26 cellular contexts compared by ENCODE assay signal in genomic region chr1:109826930-109827349, GRCh38.
DNase-seq lines count a peak whose midpoint lies in the region; ATAC-seq, FAIRE-seq and TF ChIP-seq lines count a peak whose summit lies in the region.
"Had no signal": no experiment of that assay in that cellular context is flagged by ENCODE, and none has a peak within 500 bp of the region (broad histone marks: within the 10 kb centered on the region; RNA-seq: fewer than 3 reads in every experiment).

No MANE protein-coding gene starts in this region.

- TF ChIP-seq CTCF in K562 (IDR thresholded peaks at IDR 0.05 in 2 of 3, conservative IDR thresholded peaks at IDR 0.05 in 1 of 3; ENCODE audit: insufficient read depth in 2 of 3, low read depth in 1 of 3, low read length in 3 of 3) (0 out of 6 replicates have a peak, but pooled peaks of 1 of the 3 experiments have one; percentile 3), upper lobe of right lung (IDR thresholded peaks at IDR 0.05) (no peak)

- H3K9me3 ChIP-seq in K562 (replicated peaks; ENCODE audit: control insufficient read depth, insufficient read depth, low read depth, low read length) (no peaks in the 10 kb centered on the region), upper lobe of right lung (no peaks in the 10 kb centered on the region)
- H3K9me3 ChIP-seq: adrenal gland, Caco-2, gastrocnemius medialis, pancreas, thyroid gland had no signal

- H3K36me3 ChIP-seq in K562 (ENCODE audit: control insufficient read depth, insufficient read depth, low read length): no peaks in the 10 kb centered on the region
- H3K36me3 ChIP-seq in upper lobe of right lung: no peaks in the 10 kb centered on the region
- H3K36me3 ChIP-seq: adrenal gland, gastrocnemius medialis, pancreas, thyroid gland had no signal

- in situ Hi-C loops in K562 (cut with MboI): no loop called here

- H3K4me2 ChIP-seq in K562 (ENCODE audit: insufficient read depth, low read length): no peak overlapping the region; the same call in 1 of the 2 replicates

- TF ChIP-seq EP300 in K562 (IDR thresholded peaks at IDR 0.05; ENCODE audit: low read length): no peak

- H4K20me1 ChIP-seq in K562 (replicated peaks; ENCODE audit: control insufficient read depth, insufficient read depth, low read length): no peaks in the 10 kb centered on the region

- H3K79me2 ChIP-seq in K562 (ENCODE audit: control insufficient read depth, insufficient read depth, low read length): no peaks in the 10 kb centered on the region

- intact Hi-C loops in K562 (cut with micrococcal nuclease) (no loop called here), upper lobe of right lung (cut with DNase I) (no loop called here)

- H3K4me1 ChIP-seq in K562 (replicated peaks in 1 of 2; ENCODE audit: control insufficient read depth in 2 of 2, insufficient read depth in 2 of 2, low read length in 2 of 2) (peaks cover 35 to 46% of the 10 kb centered on the region in 2 experiments), upper lobe of right lung (peaks cover 47% of the 10 kb centered on the region)
- H3K4me1 ChIP-seq: pancreas had no signal

- TF ChIP-seq POLR2A in K562 (conservative IDR thresholded peaks at IDR 0.05): no peak

- no peaks in the 10 kb centered on the region for H3K9me1 ChIP-seq in K562 (ENCODE audit: control insufficient read depth, insufficient read depth, low read length)

- no TSS peak for BruUV-seq in K562 (replicated peaks; lab: Mats Ljungman, UMichigan)

- no peak overlapping the region for H3K9ac ChIP-seq in K562 (ENCODE audit: insufficient read depth in 1 of 2, low read depth in 2 of 2, low read length in 2 of 2)

- H2AFZ ChIP-seq in K562 (ENCODE audit: low read depth, low read length): peak overlapping the region; percentile 88

- DNase-seq in OCI-M1 (lab: John Stamatoyannopoulos, UW) (peak; percentile 57), K562 (ENCODE audit: extremely low read depth in 1 of 4, low spot score in 3 of 4) (peak in 3 of 4 experiments; percentile 36 to 71 (median 36)), left lobe of liver (ENCODE audit: low spot score) (peak; percentile 41), upper lobe of right lung (peak; percentile 65)
- DNase-seq in stimulated activated CD4-positive, alpha-beta T cell treated with anti-CD3 and anti-CD28 coated beads, Interleukin-1b, Interleukin-23, amount 100 ng/mL, for 48 hours: no peak
- DNase-seq in activated naive CD4-positive, alpha-beta T cell treated with Interleukin-2 at 50 U/mL for 16 hours: no peak
- DNase-seq: activated CD4-positive, alpha-beta T cell treated with anti-CD3 and anti-CD28 coated beads, Interleukin-2, amount 50 U/mL, for 48 hours; activated CD4-positive, CD25-positive, alpha-beta regulatory T cell treated with anti-CD3 and anti-CD28 coated beads, Interleukin-2, amount 50 U/mL, for 72 hours; activated naive CD4-positive, alpha-beta T cell; Caco-2; DMS53; gastrocnemius medialis; hippocampal formation; mesendoderm; NCI-H1048; NCI-H1694; NCI-H446; NCI-H774; pancreas; T-helper 1 cell; thyroid gland had no signal

- 52% methylated on average over 10 of the region's 10 CpGs for WGBS in K562 (ENCODE audit: insufficient coverage, low coverage, missing lambda C conversion rate)

- CTCF ChIA-PET in K562 (lab: Yijun Ruan, JAX; ENCODE audit: low intra/inter-chr PET ratio): interaction anchor here (0.7 kb wide), 1 partner anchor 12 kb away, joined by 3 read pairs; no protein-coding TSS in a partner anchor

- POLR2A ChIA-PET in K562 (lab: Yijun Ruan, JAX): interaction anchor here (1.7 to 1.9 kb wide), 2 partner anchors 12 to 18 kb away, joined by 4 to 6 read pairs; no protein-coding TSS in a partner anchor

- no peak for ATAC-seq in K562
- ATAC-seq in left lobe of liver: peak; percentile 25
- ATAC-seq in upper lobe of right lung: no peak
- no peak for ATAC-seq in HG03571 (IDR thresholded peaks at IDR 0.05; ENCODE audit: unreplicated experiment)
- ATAC-seq: gastrocnemius medialis, pancreas had no signal

- H3K27ac ChIP-seq in K562 (ENCODE audit: extremely low read depth, low read depth, low read length): peak overlapping the region; percentile 31; the same call in 1 of the 3 replicates
- H3K27ac ChIP-seq in upper lobe of right lung: peak overlapping the region; percentile 36
- H3K27ac ChIP-seq: adrenal gland, C4-2B, pancreas, SK-N-MC, skin epidermis, thyroid gland had no signal

- no peak overlapping the region for H3K4me3 ChIP-seq in K562
- no peak overlapping the region for H3K4me3 ChIP-seq in upper lobe of right lung
- H3K4me3 ChIP-seq: adrenal gland, gastrocnemius medialis, pancreas, SK-N-MC, skin epidermis, thyroid gland had no signal

- peak; percentile 44 for FAIRE-seq in K562 (lab: Jason Lieb, UNC)
- FAIRE-seq: pancreas had no signal

- TF ChIP-seq RAD21 in K562 (CRISPR knock-in tag; conservative IDR thresholded peaks at IDR 0.05 in 1 of 2, IDR thresholded peaks at IDR 0.05 in 1 of 2): peak in 1 of 2 experiments; percentile 10; a peak in 1 of 4 replicates

- H3K27me3 ChIP-seq in K562 (ENCODE audit: control insufficient read depth in 2 of 2, insufficient read depth in 2 of 2, low read length in 2 of 2): no peaks in the 10 kb centered on the region
- H3K27me3 ChIP-seq in upper lobe of right lung: no peaks in the 10 kb centered on the region
- H3K27me3 ChIP-seq: adrenal gland, gastrocnemius medialis, pancreas, thyroid gland had no signal

TF ChIP-seq in K562, 482 proteins besides CTCF, POLR2A, EP300 and RAD21 (continues in another document):
- TF ChIP-seq ZNF347 (CRISPR knock-in tag; IDR thresholded peaks at IDR 0.05; ENCODE audit: low read depth) (0 out of 2 replicates have a peak, but pooled peaks have one; percentile 67), DIDO1 (tag; IDR thresholded peaks at IDR 0.05; ENCODE audit: low read depth) (0 out of 2 replicates have a peak, but pooled peaks have one; percentile 42), ZNF449 (CRISPR knock-in tag; IDR thresholded peaks at IDR 0.05) (peak; percentile 83; the same call in 1 of the 2 replicates), BRF1 (IDR thresholded peaks at IDR 0.05; ENCODE audit: borderline replicate concordance, extremely low read depth, insufficient read length) (no peak), NR1H2 (CRISPR knock-in tag; IDR thresholded peaks at IDR 0.05) (no peak), ZNF436 (CRISPR knock-in tag; IDR thresholded peaks at IDR 0.05) (no peak), SIX5 (IDR thresholded peaks at IDR 0.05; ENCODE audit: borderline replicate concordance in 1 of 2, insufficient read depth in 1 of 2, low read depth in 1 of 2, low read length in 2 of 2) (no peak)
- TF ChIP-seq, protein P1, sequence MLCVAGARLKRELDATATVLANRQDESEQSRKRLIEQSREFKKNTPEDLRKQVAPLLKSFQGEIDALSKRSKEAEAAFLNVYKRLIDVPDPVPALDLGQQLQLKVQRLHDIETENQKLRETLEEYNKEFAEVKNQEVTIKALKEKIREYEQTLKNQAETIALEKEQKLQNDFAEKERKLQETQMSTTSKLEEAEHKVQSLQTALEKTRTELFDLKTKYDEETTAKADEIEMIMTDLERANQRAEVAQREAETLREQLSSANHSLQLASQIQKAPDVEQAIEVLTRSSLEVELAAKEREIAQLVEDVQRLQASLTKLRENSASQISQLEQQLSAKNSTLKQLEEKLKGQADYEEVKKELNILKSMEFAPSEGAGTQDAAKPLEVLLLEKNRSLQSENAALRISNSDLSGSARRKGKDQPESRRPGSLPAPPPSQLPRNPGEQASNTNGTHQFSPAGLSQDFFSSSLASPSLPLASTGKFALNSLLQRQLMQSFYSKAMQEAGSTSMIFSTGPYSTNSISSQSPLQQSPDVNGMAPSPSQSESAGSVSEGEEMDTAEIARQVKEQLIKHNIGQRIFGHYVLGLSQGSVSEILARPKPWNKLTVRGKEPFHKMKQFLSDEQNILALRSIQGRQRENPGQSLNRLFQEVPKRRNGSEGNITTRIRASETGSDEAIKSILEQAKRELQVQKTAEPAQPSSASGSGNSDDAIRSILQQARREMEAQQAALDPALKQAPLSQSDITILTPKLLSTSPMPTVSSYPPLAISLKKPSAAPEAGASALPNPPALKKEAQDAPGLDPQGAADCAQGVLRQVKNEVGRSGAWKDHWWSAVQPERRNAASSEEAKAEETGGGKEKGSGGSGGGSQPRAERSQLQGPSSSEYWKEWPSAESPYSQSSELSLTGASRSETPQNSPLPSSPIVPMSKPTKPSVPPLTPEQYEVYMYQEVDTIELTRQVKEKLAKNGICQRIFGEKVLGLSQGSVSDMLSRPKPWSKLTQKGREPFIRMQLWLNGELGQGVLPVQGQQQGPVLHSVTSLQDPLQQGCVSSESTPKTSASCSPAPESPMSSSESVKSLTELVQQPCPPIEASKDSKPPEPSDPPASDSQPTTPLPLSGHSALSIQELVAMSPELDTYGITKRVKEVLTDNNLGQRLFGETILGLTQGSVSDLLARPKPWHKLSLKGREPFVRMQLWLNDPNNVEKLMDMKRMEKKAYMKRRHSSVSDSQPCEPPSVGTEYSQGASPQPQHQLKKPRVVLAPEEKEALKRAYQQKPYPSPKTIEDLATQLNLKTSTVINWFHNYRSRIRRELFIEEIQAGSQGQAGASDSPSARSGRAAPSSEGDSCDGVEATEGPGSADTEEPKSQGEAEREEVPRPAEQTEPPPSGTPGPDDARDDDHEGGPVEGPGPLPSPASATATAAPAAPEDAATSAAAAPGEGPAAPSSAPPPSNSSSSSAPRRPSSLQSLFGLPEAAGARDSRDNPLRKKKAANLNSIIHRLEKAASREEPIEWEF (CRISPR knock-in tag; IDR thresholded peaks at IDR 0.05): peak; percentile 88
- TF ChIP-seq, protein P2, sequence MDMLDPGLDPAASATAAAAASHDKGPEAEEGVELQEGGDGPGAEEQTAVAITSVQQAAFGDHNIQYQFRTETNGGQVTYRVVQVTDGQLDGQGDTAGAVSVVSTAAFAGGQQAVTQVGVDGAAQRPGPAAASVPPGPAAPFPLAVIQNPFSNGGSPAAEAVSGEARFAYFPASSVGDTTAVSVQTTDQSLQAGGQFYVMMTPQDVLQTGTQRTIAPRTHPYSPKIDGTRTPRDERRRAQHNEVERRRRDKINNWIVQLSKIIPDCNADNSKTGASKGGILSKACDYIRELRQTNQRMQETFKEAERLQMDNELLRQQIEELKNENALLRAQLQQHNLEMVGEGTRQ (CRISPR knock-in tag; IDR thresholded peaks at IDR 0.05): peak; percentile 77; the same call in 1 of the 2 replicates

Comparison
In these comparisons a context has a peak if more than half of its experiments do, and no peak if none do; other contexts are left out.
1. DNase-seq: peak in OCI-M1 (single experiment), K562 (3 of 4), left lobe of liver (single experiment) and upper lobe of right lung (single experiment); none in stimulated activated CD4-positive, alpha-beta T cell treated with anti-CD3 and anti-CD28 coated beads, Interleukin-1b, Interleukin-23, amount 100 ng/mL, for 48 hours (single experiment) and activated naive CD4-positive, alpha-beta T cell treated with Interleukin-2 at 50 U/mL for 16 hours (single experiment).